Comparison of ENCODE assay signal across 2 cellular contexts in genomic region chr4:127586496-127586895, GRCh38. TPM values are rescaled to one million over a fixed set of nuclear protein-coding genes. Genes with fewer than 3 reads are reported as not detected.
"Had no signal": no experiment of that assay in that cellular context is flagged by ENCODE, and none has a peak within 500 bp of the region (broad histone marks: within the 10 kb centered on the region; RNA-seq: fewer than 3 reads in every experiment).

No MANE protein-coding gene starts in this region.

RNA-seq across cellular contexts. Expression of gene INTU, which starts 46.3 kb away (rescaled TPM):
- total RNA-seq: activated CD4-positive, alpha-beta T cell treated with anti-CD3 and anti-CD28 coated beads, Interleukin-2, amount 10 ng/mL, durations not matched to agents 24 days and 14 days; activated T-helper 1 cell treated with anti-CD3 and anti-CD28 coated beads, Interleukin-12 subunit alpha, Interleukin-12 subunit beta, Interleukin-2, Interleukin-4 antibody, amounts not matched to agents 30 ng/mL and 10 ng/mL and 1 ng/mL, durations not matched to agents 14 hours and 24 hours and 36 hours had no signal
